In genomic region chr10:7206407-7207127, GRCh38 we compare ENCODE assay signal across 13 cellular contexts.
"Had no signal": no experiment of that assay in that cellular context is flagged by ENCODE, and none has a peak within 500 bp of the region (broad histone marks: within the 10 kb centered on the region; RNA-seq: fewer than 3 reads in every experiment).

No MANE protein-coding gene starts in this region.

- ATAC-seq: activated naive CD8-positive, alpha-beta T cell treated with anti-CD3 and anti-CD28 coated beads, Interleukin-2, amount 50 U/mL, for 24 hours; psoas muscle; stimulated activated naive CD8-positive, alpha-beta T cell treated with anti-CD3 and anti-CD28 coated beads, Interleukin-15, Interleukin-2, amounts not matched to agents 100 U/mL and 50 U/mL, for 24 hours; upper lobe of right lung had no signal

- H3K9me3 Mint-ChIP-seq: activated naive CD8-positive, alpha-beta T cell treated with anti-CD3 and anti-CD28 coated beads, Interleukin-2, amount 50 U/mL, for 24 hours; immature natural killer cell; nephron progenitor cell had no signal

- H3K4me3 Mint-ChIP-seq: activated naive CD8-positive, alpha-beta T cell treated with anti-CD3 and anti-CD28 coated beads, Interleukin-2, amount 50 U/mL, for 24 hours; immature natural killer cell; nephron progenitor cell had no signal

- H3K27me3 Mint-ChIP-seq: activated naive CD8-positive, alpha-beta T cell treated with anti-CD3 and anti-CD28 coated beads, Interleukin-2, amount 50 U/mL, for 24 hours had no signal

- H3K27ac Mint-ChIP-seq: nephron progenitor cell had no signal

- H3K4me3 ChIP-seq: ascending aorta, dorsolateral prefrontal cortex, psoas muscle, sigmoid colon, testis, upper lobe of right lung had no signal

- H3K4me1 Mint-ChIP-seq: nephron progenitor cell had no signal

- DNase-seq: activated gamma-delta T cell; activated naive CD8-positive, alpha-beta T cell treated with anti-CD3 and anti-CD28 coated beads, Interleukin-2, amount 50 U/mL, for 24 hours; immature natural killer cell; nephron progenitor cell; psoas muscle; sigmoid colon; stimulated activated CD4-positive, alpha-beta T cell treated with anti-CD3 and anti-CD28 coated beads, Interleukin-12 subunit alpha, Interleukin-12 subunit beta, amount 100 ng/mL, for 4 hours; stimulated activated naive CD8-positive, alpha-beta T cell treated with anti-CD3 and anti-CD28 coated beads, Interleukin-15, Interleukin-2, amounts not matched to agents 100 U/mL and 50 U/mL, for 24 hours; T-helper 9 cell; testis; upper lobe of right lung had no signal
